Comparison of ENCODE assay signal across 7 cellular contexts in genomic region chr6:32185620-32186495, GRCh38. TPM values are rescaled to one million over a fixed set of nuclear protein-coding genes. Genes with fewer than 3 reads are reported as not detected.
DNase-seq lines count a peak whose midpoint lies in the region; ATAC-seq, FAIRE-seq and TF ChIP-seq lines count a peak whose summit lies in the region.
"Not testable (repeated sequence)": the region's sequence is repeated elsewhere in the genome, so short reads cannot be mapped to it uniquely, and the experiment has no call there.

No MANE protein-coding gene starts in this region.

- H3K79me1 ChIP-seq in mesenchymal stem cell (replicated peaks; ENCODE audit: low read length, poor library complexity, severe bottlenecking) = peaks cover 26% of the 10 kb centered on the region

- not testable (repeated sequence) for H3K14ac ChIP-seq in mesenchymal stem cell (ENCODE audit: low read length in 2 of 2)

- H2BK120ac ChIP-seq in mesenchymal stem cell (ENCODE audit: low read depth, low read length) = not testable (repeated sequence)

- TF ChIP-seq POLR2A in GM12891 (IDR thresholded peaks at IDR 0.05; ENCODE audit: low read depth, low read length) = not testable (repeated sequence)

- not testable (repeated sequence) for H3K4me2 ChIP-seq in mesenchymal stem cell (ENCODE audit: low read length, poor library complexity, severe bottlenecking)

- not testable (repeated sequence) for H3K9me3 Mint-ChIP-seq in activated CD4-positive, alpha-beta T cell treated with anti-CD3 and anti-CD28 coated beads for 36 hours (ENCODE audit: low read depth)

- intact Hi-C loops in activated CD4-positive, alpha-beta T cell treated with anti-CD3 and anti-CD28 coated beads for 36 hours (cut with DNase I, micrococcal nuclease) = not testable (repeated sequence)

- H3K36me3 ChIP-seq in mesenchymal stem cell (ENCODE audit: control insufficient read depth in 1 of 2, insufficient read depth in 2 of 2, low read depth in 1 of 2, low read length in 2 of 2) = peaks cover 57 to 58% of the 10 kb centered on the region in 2 experiments

- in situ Hi-C loops in astrocyte of the spinal cord (cut with HindIII; ENCODE audit: low sequenced_read_pairs) = not testable (repeated sequence)

- H2BK12ac ChIP-seq in mesenchymal stem cell (ENCODE audit: low read length in 2 of 2) = peak overlapping the region in 1 of 2 experiments; percentile 24

- not testable (repeated sequence) for H3K4me3 ChIP-seq in astrocyte of the spinal cord (ENCODE audit: low read depth, low read length); mesenchymal stem cell (ENCODE audit: insufficient read depth in 1 of 2, low read depth in 1 of 2, low read length in 2 of 2)

- 42% methylated on average over 15 of the region's 16 CpGs for WGBS in mesenchymal stem cell

- not testable (repeated sequence) for H3K18ac ChIP-seq in mesenchymal stem cell (ENCODE audit: low read depth in 1 of 2, low read length in 2 of 2)

- not testable (repeated sequence) for H3K27me3 Mint-ChIP-seq in activated CD4-positive, alpha-beta T cell treated with anti-CD3 and anti-CD28 coated beads for 36 hours

- not testable (repeated sequence) for H3K23ac ChIP-seq in mesenchymal stem cell (ENCODE audit: low read length in 2 of 2)

- H4K91ac ChIP-seq in mesenchymal stem cell (ENCODE audit: low read length) = not testable (repeated sequence)

- peak overlapping the region; percentile 39 for H3K4me3 Mint-ChIP-seq in activated CD4-positive, alpha-beta T cell treated with anti-CD3 and anti-CD28 coated beads for 36 hours

- FAIRE-seq in GM12891 (lab: Jason Lieb, UNC) = peak; percentile 73

- peak overlapping the region; percentile 61 for H3K9ac ChIP-seq in mesenchymal stem cell (ENCODE audit: low read length)

- H3K27me3 ChIP-seq in mesenchymal stem cell (ENCODE audit: control insufficient read depth in 1 of 2, insufficient read depth in 1 of 2, low read length in 2 of 2) = not testable (repeated sequence)

- peak; percentile 69 for ATAC-seq in activated CD4-positive, alpha-beta T cell treated with anti-CD3 and anti-CD28 coated beads for 36 hours

- CTCF ChIA-PET in activated CD4-positive, alpha-beta T cell treated with anti-CD3 and anti-CD28 coated beads for 36 hours (lab: Charles Lee) = not testable (repeated sequence)

- H4K8ac ChIP-seq in mesenchymal stem cell (ENCODE audit: low read length) = not testable (repeated sequence)

- not testable (repeated sequence) for H3K9me3 ChIP-seq in mesenchymal stem cell (ENCODE audit: control insufficient read depth, low read length)

- H3K4ac ChIP-seq in mesenchymal stem cell (ENCODE audit: low read depth in 1 of 2, low read length in 2 of 2) = not testable (repeated sequence)

- not testable (repeated sequence) for H2BK15ac ChIP-seq in mesenchymal stem cell (ENCODE audit: low read depth, poor library complexity, severe bottlenecking)

- peaks cover 24% of the 10 kb centered on the region for H3K4me1 ChIP-seq in mesenchymal stem cell (ENCODE audit: control insufficient read depth, insufficient read depth, low read depth, low read length)

- peaks cover 58% of the 10 kb centered on the region for H3K4me1 Mint-ChIP-seq in activated CD4-positive, alpha-beta T cell treated with anti-CD3 and anti-CD28 coated beads for 36 hours

- H2AFZ ChIP-seq in mesenchymal stem cell (ENCODE audit: low read depth, low read length) = not testable (repeated sequence)

- H2AK5ac ChIP-seq in mesenchymal stem cell (ENCODE audit: low read length, severe bottlenecking) = peak overlapping the region; percentile 42

- H2BK5ac ChIP-seq in mesenchymal stem cell (ENCODE audit: low read depth, low read length, poor library complexity, severe bottlenecking) = not testable (repeated sequence)

- peaks cover 55% of the 10 kb centered on the region for H3K36me3 Mint-ChIP-seq in activated CD4-positive, alpha-beta T cell treated with anti-CD3 and anti-CD28 coated beads for 36 hours (ENCODE audit: low read depth)

- H3K27ac ChIP-seq in mesenchymal stem cell (ENCODE audit: low read length, poor library complexity, severe bottlenecking) = not testable (repeated sequence)

- not testable (repeated sequence) for DNase-seq in GM12891 (ENCODE audit: insufficient read length, low spot score)
- DNase-seq in NOMO-1 treated with DMSO at 0.1 percent for 48 hours (lab: John Stamatoyannopoulos, UW; ENCODE audit: unreplicated experiment) (peak; percentile 52), astrocyte of the spinal cord (ENCODE audit: low read depth, low spot score) (peak; percentile 85), fibroblast of peridontal ligament (ENCODE audit: extremely low read depth) (peak; percentile 87), mesenchymal stem cell (peak; percentile 95), smooth muscle cell of the brain vasculature (ENCODE audit: low read depth, low spot score) (peak; percentile 33)
- DNase-seq in activated CD4-positive, alpha-beta T cell treated with anti-CD3 and anti-CD28 coated beads for 36 hours = peak; percentile 80

- not testable (repeated sequence) for TF ChIP-seq CTCF in astrocyte of the spinal cord (IDR thresholded peaks at IDR 0.05; ENCODE audit: low read depth, low read length)

- POLR2A ChIA-PET in activated CD4-positive, alpha-beta T cell treated with anti-CD3 and anti-CD28 coated beads for 36 hours (lab: Charles Lee) = interaction anchor here (0.6 to 0.7 kb wide), 3 partner anchors 9 to 640 kb away, joined by 3 to 6 read pairs (median 5); no protein-coding TSS in a partner anchor

- H3K27ac Mint-ChIP-seq in activated CD4-positive, alpha-beta T cell treated with anti-CD3 and anti-CD28 coated beads for 36 hours = peak overlapping the region; percentile 87

RNA-seq across cellular contexts. Expression of gene AGER, which starts 1.8 kb away (rescaled TPM):
- polyA plus RNA-seq in GM12891 (2012; ENCODE audit: low read depth, missing spikeins) = 12.8 TPM
- 10 to 100 TPM; 24.4 to 28.0 TPM for total RNA-seq in activated CD4-positive, alpha-beta T cell treated with anti-CD3 and anti-CD28 coated beads for 36 hours
- 6.5 TPM for polyA plus RNA-seq in mesenchymal stem cell (2013, experiment 1 of 2)
- polyA plus RNA-seq in mesenchymal stem cell (2013, experiment 2 of 2) = 6.1 TPM

RNA-seq across cellular contexts. Expression of gene PBX2, which starts 4.1 kb away (rescaled TPM):
- polyA plus RNA-seq in GM12891 (2012; ENCODE audit: low read depth, missing spikeins) = 53.1 TPM
- total RNA-seq in activated CD4-positive, alpha-beta T cell treated with anti-CD3 and anti-CD28 coated beads for 36 hours = 10 to 100 TPM; 64.9 to 77.9 TPM
- polyA plus RNA-seq in mesenchymal stem cell (2013, experiment 1 of 2) = 81.5 TPM
- polyA plus RNA-seq in mesenchymal stem cell (2013, experiment 2 of 2) = 78.7 TPM

RNA-seq across cellular contexts. Expression of gene GPSM3, which starts 6.6 kb away (rescaled TPM):
- 155 TPM for polyA plus RNA-seq in GM12891 (2012; ENCODE audit: low read depth, missing spikeins)
- 10 to 100 TPM; 82.6 to 94.8 TPM for total RNA-seq in activated CD4-positive, alpha-beta T cell treated with anti-CD3 and anti-CD28 coated beads for 36 hours
- 15.7 TPM for polyA plus RNA-seq in mesenchymal stem cell (2013, experiment 1 of 2)
- 14.7 TPM for polyA plus RNA-seq in mesenchymal stem cell (2013, experiment 2 of 2)

RNA-seq across cellular contexts. Expression of gene RNF5, which starts 7.7 kb away (rescaled TPM):
- polyA plus RNA-seq in GM12891 (2012; ENCODE audit: low read depth, missing spikeins) = 97.5 TPM
- 10 to 100 TPM; 51.7 to 65.6 TPM for total RNA-seq in activated CD4-positive, alpha-beta T cell treated with anti-CD3 and anti-CD28 coated beads for 36 hours
- 45.5 TPM for polyA plus RNA-seq in mesenchymal stem cell (2013, experiment 1 of 2)
- polyA plus RNA-seq in mesenchymal stem cell (2013, experiment 2 of 2) = 46.5 TPM

RNA-seq across cellular contexts. Expression of gene AGPAT1, which starts 10.0 kb away (rescaled TPM):
- polyA plus RNA-seq in GM12891 (2012; ENCODE audit: low read depth, missing spikeins) = 26.8 TPM
- 10 to 100 TPM; 30.4 to 30.5 TPM for total RNA-seq in activated CD4-positive, alpha-beta T cell treated with anti-CD3 and anti-CD28 coated beads for 36 hours
- 85.8 TPM for polyA plus RNA-seq in mesenchymal stem cell (2013, experiment 1 of 2)
- 83.8 TPM for polyA plus RNA-seq in mesenchymal stem cell (2013, experiment 2 of 2)
